Comparison of ENCODE assay signal across 24 cellular contexts in the genomic region with DNA sequence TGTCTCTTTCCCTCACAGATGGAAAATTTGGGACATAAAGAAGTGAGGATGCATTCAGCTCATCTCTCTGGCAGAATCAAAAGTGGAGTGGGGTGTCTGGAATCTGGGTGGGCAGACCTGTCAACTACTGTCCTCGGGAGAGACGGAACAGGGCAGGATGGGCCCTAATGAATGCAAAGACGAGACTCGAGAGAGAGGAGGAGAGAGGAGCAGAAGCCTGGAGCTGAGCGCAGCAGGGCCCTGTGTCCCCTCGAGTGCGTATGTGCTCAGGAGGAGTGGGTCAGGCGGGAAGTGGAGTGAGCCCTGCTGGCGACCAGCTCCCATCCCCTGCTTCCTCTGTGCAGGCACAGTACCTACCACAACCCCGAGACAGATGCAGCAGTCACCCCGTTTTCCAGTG.
"Had no signal": no experiment of that assay in that cellular context is flagged by ENCODE, and none has a peak within 500 bp of the region (broad histone marks: within the 10 kb centered on the region; RNA-seq: fewer than 3 reads in every experiment).

No MANE protein-coding gene starts in this region.

- H3K9me3 Mint-ChIP-seq: neural crest cell had no signal

- H3K4me1 Mint-ChIP-seq: activated CD4-positive, alpha-beta T cell treated with anti-CD3 and anti-CD28 coated beads for 36 hours had no signal

- H3K27me3 Mint-ChIP-seq: activated CD4-positive, alpha-beta T cell treated with anti-CD3 and anti-CD28 coated beads for 36 hours; activated naive CD8-positive, alpha-beta T cell had no signal

- H2AFZ ChIP-seq: hepatocyte had no signal

- H3K4me1 ChIP-seq: body of pancreas, colonic mucosa, gastrocnemius medialis, SJSA1, testis had no signal

- H3K4me2 ChIP-seq: hepatocyte had no signal

- H3K36me3 Mint-ChIP-seq: activated naive CD8-positive, alpha-beta T cell had no signal

- H3K27me3 ChIP-seq: body of pancreas, colonic mucosa, gastrocnemius medialis, hepatocyte, testis had no signal

- H3K27ac Mint-ChIP-seq: activated CD4-positive, alpha-beta T cell treated with anti-CD3 and anti-CD28 coated beads for 36 hours; activated naive CD8-positive, alpha-beta T cell had no signal

- H3K4me3 ChIP-seq: body of pancreas, colonic mucosa, dorsolateral prefrontal cortex, gastrocnemius medialis, hepatocyte, lung, SJSA1, testis had no signal

- H3K27ac ChIP-seq: body of pancreas, colonic mucosa, dorsolateral prefrontal cortex, gastrocnemius medialis, hepatocyte, SJSA1, testis had no signal

- H3K36me3 ChIP-seq: colonic mucosa, gastrocnemius medialis, SJSA1 had no signal

- H3K4me3 Mint-ChIP-seq: activated CD4-positive, alpha-beta T cell treated with anti-CD3 and anti-CD28 coated beads for 36 hours; activated naive CD8-positive, alpha-beta T cell; neural crest cell had no signal

- DNase-seq: activated CD4-positive, alpha-beta T cell treated with anti-CD3 and anti-CD28 coated beads for 36 hours; activated CD4-positive, alpha-beta T cell treated with anti-CD3 and anti-CD28 coated beads, Interleukin-2, amount 50 U/mL, for 4 hours; activated CD4-positive, CD25-positive, alpha-beta regulatory T cell; activated naive CD4-positive, alpha-beta T cell; body of pancreas; cerebellar nuclear complex; colonic mucosa; effector memory CD4-positive, alpha-beta T cell; erythroblast; gastrocnemius medialis; glutamatergic neuron; kidney; occipital lobe; right cardiac atrium; stimulated activated CD4-positive, alpha-beta T cell treated with anti-CD3 and anti-CD28 coated beads, Interleukin-4, amount 100 ng/mL, for 1 hour; stimulated activated naive CD8-positive, alpha-beta T cell treated with anti-CD3 and anti-CD28 coated beads, Interleukin-15, Interleukin-2, amounts not matched to agents 100 U/mL and 50 U/mL, for 24 hours; testis; trophoblast cell had no signal

- ATAC-seq: activated CD4-positive, alpha-beta T cell treated with anti-CD3 and anti-CD28 coated beads for 36 hours; body of pancreas; gastrocnemius medialis; right cardiac atrium; stimulated activated naive CD8-positive, alpha-beta T cell treated with anti-CD3 and anti-CD28 coated beads, Interleukin-15, Interleukin-2, amounts not matched to agents 100 U/mL and 50 U/mL, for 24 hours had no signal

- H3K79me2 ChIP-seq: hepatocyte had no signal

- H3K9me3 ChIP-seq: body of pancreas, colonic mucosa, gastrocnemius medialis, testis had no signal
